22 cellular contexts compared by ENCODE assay signal in the genomic region with DNA sequence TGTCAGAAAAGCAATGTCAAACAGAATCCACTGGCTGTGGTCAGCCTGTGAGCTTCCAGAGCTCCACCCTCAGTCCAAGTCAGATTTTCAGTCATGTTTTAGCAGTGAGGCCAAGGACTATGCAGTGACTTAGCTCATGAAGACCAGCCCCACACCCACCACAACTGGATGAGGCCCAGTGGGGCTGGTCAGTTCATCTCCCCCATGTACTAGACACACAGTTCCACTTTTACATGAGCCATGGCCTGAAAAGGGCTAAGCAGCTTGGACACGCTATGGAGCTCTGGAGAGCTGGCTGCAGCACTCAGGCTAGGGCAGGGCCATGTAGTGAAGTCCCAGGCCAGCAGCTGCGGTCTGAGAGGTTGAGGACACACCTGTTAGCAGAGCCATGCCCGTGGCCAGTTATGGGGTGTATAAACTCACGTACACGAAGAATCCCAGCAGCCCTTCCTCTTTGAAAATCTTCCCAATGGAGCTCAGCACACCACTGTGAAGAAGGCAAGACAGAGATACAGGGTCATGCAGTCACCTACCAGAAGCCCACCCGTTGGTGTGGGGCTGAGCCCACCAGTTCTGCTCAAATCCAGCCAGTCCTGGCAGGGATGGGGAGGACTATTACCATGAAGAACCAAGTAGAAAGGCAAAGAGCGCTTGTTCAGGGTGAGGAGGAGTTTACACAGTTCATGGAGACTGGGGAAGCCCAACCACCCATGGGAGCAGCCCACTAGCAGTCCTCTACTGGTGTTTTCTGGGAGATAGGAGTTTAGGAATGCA. TPM values are rescaled to one million over a fixed set of nuclear protein-coding genes. Genes with fewer than 3 reads are reported as not detected.
DNase-seq lines count a peak whose midpoint lies in the region; ATAC-seq, FAIRE-seq and TF ChIP-seq lines count a peak whose summit lies in the region.
"Had no signal": no experiment of that assay in that cellular context is flagged by ENCODE, and none has a peak within 500 bp of the region (broad histone marks: within the 10 kb centered on the region; RNA-seq: fewer than 3 reads in every experiment).

No MANE protein-coding gene starts in this region.

- no peak for TF ChIP-seq EP300 in K562 (IDR thresholded peaks at IDR 0.05; ENCODE audit: low read length)

- BruUV-seq in K562 (replicated peaks; lab: Mats Ljungman, UMichigan), result no TSS peak

- H3K9me3 Mint-ChIP-seq in activated naive CD4-positive, alpha-beta T cell treated with anti-CD3 and anti-CD28 coated beads, Interleukin-2, amount 50 U/mL, for 72 hours, result no peaks in the 10 kb centered on the region
- H3K9me3 Mint-ChIP-seq: CD4-positive, alpha-beta memory T cell; GM23338 had no signal

- in situ Hi-C loops in K562 (cut with MboI), result no loop called here

- no peak for TF ChIP-seq RAD21 in K562 (CRISPR knock-in tag; conservative IDR thresholded peaks at IDR 0.05 in 1 of 2, IDR thresholded peaks at IDR 0.05 in 1 of 2)

- intact Hi-C loops in K562 (cut with micrococcal nuclease), result no loop called here

- 0 out of 2 replicates have a peak overlapping the region, but pooled peaks have one; percentile 31 for H3K9ac ChIP-seq in BLaER1
- peak overlapping the region in 1 of 2 experiments; percentile 5; a peak in 1 of 4 replicates for H3K9ac ChIP-seq in K562 (ENCODE audit: insufficient read depth in 1 of 2, low read depth in 2 of 2, low read length in 2 of 2)

- ATAC-seq in activated naive CD4-positive, alpha-beta T cell treated with anti-CD3 and anti-CD28 coated beads, Interleukin-2, amount 50 U/mL, for 72 hours, result no peak
- no peak for ATAC-seq in K562
- no peak for ATAC-seq in GM19035 (IDR thresholded peaks at IDR 0.05; ENCODE audit: unreplicated experiment)
- ATAC-seq: GM23338, HCT116 had no signal

- no peak for FAIRE-seq in K562 (lab: Jason Lieb, UNC)

- no peak for DNase-seq in activated naive CD4-positive, alpha-beta T cell treated with anti-CD3 and anti-CD28 coated beads, Interleukin-2, amount 50 U/mL, for 72 hours (ENCODE audit: low spot score in 2 of 2)
- no peak for DNase-seq in activated naive CD4-positive, alpha-beta T cell treated with Interleukin-2 at 50 U/mL for 16 hours
- DNase-seq in K562 (ENCODE audit: extremely low read depth in 1 of 4, low spot score in 3 of 4) (peak in 1 of 4 experiments; percentile 27), osteoblast (ENCODE audit: insufficient read length, low spot score, missing footprints) (peak; percentile 50), NCI-H526 treated with DMSO at 0.1 percent for 48 hours (lab: John Stamatoyannopoulos, UW) (no peak), H4 (ENCODE audit: low spot score) (no peak)
- DNase-seq: BE2C; CD4-positive, alpha-beta memory T cell; DMS153; GDM1; NCI-H1105; NCI-H2081; NCI-H446 treated with DMSO at 0.1 percent for 48 hours; NCI-H748 treated with DMSO at 0.1 percent for 48 hours; SJCRH30 had no signal

- H3K27me3 ChIP-seq in BLaER1 (no peaks in the 10 kb centered on the region), K562 (ENCODE audit: control insufficient read depth in 2 of 2, insufficient read depth in 2 of 2, low read length in 2 of 2) (no peaks in the 10 kb centered on the region), osteoblast (ENCODE audit: insufficient read depth, low read length) (no peaks in the 10 kb centered on the region)
- H3K27me3 ChIP-seq: BE2C, SJCRH30 had no signal

- H3K27ac ChIP-seq in BLaER1 (peak overlapping the region; percentile 12; the same call in 1 of the 2 replicates), K562 (ENCODE audit: extremely low read depth, low read depth, low read length) (no peak overlapping the region), osteoblast (ENCODE audit: low read depth, low read length) (no peak overlapping the region)
- H3K27ac ChIP-seq: SJCRH30 had no signal

- H3K9me3 ChIP-seq in BLaER1 (no peaks in the 10 kb centered on the region), K562 (replicated peaks; ENCODE audit: control insufficient read depth, insufficient read depth, low read depth, low read length) (no peaks in the 10 kb centered on the region), osteoblast (ENCODE audit: low read depth, low read length) (no peaks in the 10 kb centered on the region)
- H3K9me3 ChIP-seq: BE2C, SJCRH30 had no signal

- H4K20me1 ChIP-seq in BLaER1 (peaks cover 99% of the 10 kb centered on the region), K562 (replicated peaks; ENCODE audit: control insufficient read depth, insufficient read depth, low read length) (peaks cover 23% of the 10 kb centered on the region), osteoblast (ENCODE audit: insufficient read depth, low read length) (peaks cover 41% of the 10 kb centered on the region)

- no peak overlapping the region for H2AFZ ChIP-seq in K562 (ENCODE audit: low read depth, low read length)
- H2AFZ ChIP-seq in osteoblast (ENCODE audit: low read length), result no peak overlapping the region
- H2AFZ ChIP-seq: GM23338 had no signal

- H3K4me1 ChIP-seq in BLaER1 (peaks cover 77% of the 10 kb centered on the region), K562 (replicated peaks in 1 of 2; ENCODE audit: control insufficient read depth in 2 of 2, insufficient read depth in 2 of 2, low read length in 2 of 2) (peaks cover 2 to 4% of the 10 kb centered on the region in 2 experiments; a peak in 4 of 5 replicates), osteoblast (ENCODE audit: insufficient read depth, low read length) (no peaks in the 10 kb centered on the region)
- H3K4me1 ChIP-seq: BE2C had no signal

- CTCF ChIA-PET in K562 (lab: Yijun Ruan, JAX; ENCODE audit: low intra/inter-chr PET ratio), result interaction anchor here (0.6 kb wide), 1 partner anchor 42 kb away, joined by 3 read pairs; no protein-coding TSS in a partner anchor

- H3K79me2 ChIP-seq in K562 (ENCODE audit: control insufficient read depth, insufficient read depth, low read length) (peaks cover 15% of the 10 kb centered on the region), osteoblast (ENCODE audit: insufficient read depth, low read length) (peaks cover 50% of the 10 kb centered on the region)

- WGBS in K562 (ENCODE audit: insufficient coverage, low coverage, missing lambda C conversion rate), result 91% methylated on average over 7 of the region's 7 CpGs

- H3K4me2 ChIP-seq in BLaER1 (peak overlapping the region; percentile 35; the same call in 1 of the 2 replicates), K562 (ENCODE audit: insufficient read depth, low read length) (no peak overlapping the region; the same call in 1 of the 2 replicates), osteoblast (ENCODE audit: insufficient read depth, low read length) (no peak overlapping the region)
- H3K4me2 ChIP-seq: GM23338 had no signal

- no peak for TF ChIP-seq POLR2A in K562 (conservative IDR thresholded peaks at IDR 0.05)

- peak overlapping the region; percentile 66 to 76 for H3K27ac Mint-ChIP-seq in activated naive CD4-positive, alpha-beta T cell treated with anti-CD3 and anti-CD28 coated beads, Interleukin-2, amount 50 U/mL, for 72 hours
- H3K27ac Mint-ChIP-seq: GM23338 had no signal

- H3K36me3 ChIP-seq in BLaER1 (peaks cover 94% of the 10 kb centered on the region), K562 (ENCODE audit: control insufficient read depth, insufficient read depth, low read length) (peaks cover 100% of the 10 kb centered on the region), osteoblast (ENCODE audit: insufficient read depth, low read length) (peaks cover 82% of the 10 kb centered on the region)

- peaks cover 4% of the 10 kb centered on the region for H3K9me1 ChIP-seq in K562 (ENCODE audit: control insufficient read depth, insufficient read depth, low read length)

- H3K4me3 ChIP-seq in BLaER1, result no peak overlapping the region
- H3K4me3 ChIP-seq in K562, result no peak overlapping the region
- H3K4me3 ChIP-seq in osteoblast (ENCODE audit: insufficient read depth, low read length), result no peak overlapping the region
- H3K4me3 ChIP-seq: GM23338, SJCRH30 had no signal

- POLR2A ChIA-PET in K562 (lab: Yijun Ruan, JAX), result interaction anchor here (0.6 to 1.2 kb wide), 7 partner anchors 9 to 545 kb away, joined by 3 to 6 read pairs (median 3); a partner anchor contains a TSS

- TF ChIP-seq CTCF in K562 (IDR thresholded peaks at IDR 0.05 in 2 of 3, conservative IDR thresholded peaks at IDR 0.05 in 1 of 3; ENCODE audit: insufficient read depth in 2 of 3, low read depth in 1 of 3, low read length in 3 of 3) (no peak), osteoblast (IDR thresholded peaks at IDR 0.05; ENCODE audit: extremely low read depth, low read depth, low read length) (no peak)

- peaks cover 4 to 30% of the 10 kb centered on the region in 2 donors for H3K36me3 Mint-ChIP-seq in activated naive CD4-positive, alpha-beta T cell treated with anti-CD3 and anti-CD28 coated beads, Interleukin-2, amount 50 U/mL, for 72 hours

RNA-seq across cellular contexts. Expression of a gene that starts 10.6 kb away (rescaled TPM):
- total RNA-seq in activated naive CD4-positive, alpha-beta T cell treated with anti-CD3 and anti-CD28 coated beads, Interleukin-2, amount 50 U/mL, for 72 hours, result 100 to 1,000 TPM; 129 to 139 TPM
- total RNA-seq in K562 (2011; cell fraction: chromatin; rRNA removed; ENCODE audit: low replicate concordance), result 102 and 218 TPM in 2 replicates
- 162 and 195 TPM in 2 replicates for total RNA-seq in K562 (2011; cell fraction: nucleolus; rRNA removed)
- 126 and 134 TPM in 2 replicates for total RNA-seq in K562 (2011; cell fraction: nucleoplasm; rRNA removed)
- 118 and 148 TPM in 2 replicates for total RNA-seq in K562 (2014; rRNA removed)
- 98.3 and 112 TPM in 2 replicates for total RNA-seq in K562 (2014; rRNA removed; fragmentation: Illumina TruSeq; extraction: Trizol)
- total RNA-seq in K562 (2015; rRNA removed; fragmentation: Illumina TruSeq; extraction: Trizol), result 114 and 122 TPM in 2 replicates
- total RNA-seq in K562 (2021), result 153 and 161 TPM in 2 replicates
- polyA plus RNA-seq in K562 (2011; rRNA removed), result 135 and 137 TPM in 2 replicates
- 156 and 157 TPM in 2 replicates for polyA plus RNA-seq in K562 (2011; cell fraction: cytosol; rRNA removed)
- 338 and 345 TPM in 2 replicates for polyA plus RNA-seq in K562 (2011; cell fraction: nucleus; rRNA removed)
- 148 and 189 TPM in 2 replicates for polyA plus RNA-seq in K562 (2012)
- 125 and 128 TPM in 2 replicates for polyA plus RNA-seq in K562 (2014; fragmentation: Illumina TruSeq; extraction: Trizol)
- 10 to 100 TPM in 1 of 2 experiments, 1 to 10 TPM in 1; 7.9 to 14.1 TPM for polyA plus RNA-seq in K562 (2014; fragmentation: Nextera tagmentation; extraction: Ambion mirVana)
- 102 and 116 TPM in 2 replicates for polyA plus RNA-seq in K562 (2014; rRNA removed)
- polyA minus RNA-seq in K562 (2011; rRNA and poly(A)+ RNA removed), result 101 and 125 TPM in 2 replicates
- 65.4 and 66.7 TPM in 2 replicates for polyA minus RNA-seq in K562 (2011; cell fraction: cytosol; rRNA and poly(A)+ RNA removed)
- polyA minus RNA-seq in K562 (2011; cell fraction: nucleus; rRNA and poly(A)+ RNA removed), result 139 and 166 TPM in 2 replicates
- 183 and 185 TPM in 2 replicates for total RNA-seq in osteoblast
- 165 and 174 TPM in 2 replicates for total RNA-seq in H4 (2014; rRNA removed; shearing (Covaris generic))

RNA-seq across cellular contexts. Expression of a gene that starts 20.9 kb away (rescaled TPM):
- total RNA-seq in activated naive CD4-positive, alpha-beta T cell treated with anti-CD3 and anti-CD28 coated beads, Interleukin-2, amount 50 U/mL, for 72 hours, result 1 to 10 TPM in 1 of 2 donors, under 1 TPM in 1; 0.30 to 1.7 TPM
- total RNA-seq in K562 (2011; cell fraction: chromatin; rRNA removed; ENCODE audit: low replicate concordance), result 0.42 TPM in 1 of 2 replicates, not detected in the other
- total RNA-seq in K562 (2011; cell fraction: nucleolus; rRNA removed), result 0.33 TPM in 1 of 2 replicates, not detected in the other
- 0.15 and 0.84 TPM in 2 replicates for total RNA-seq in K562 (2011; cell fraction: nucleoplasm; rRNA removed)
- total RNA-seq in K562 (2014; rRNA removed) (0.12 and 0.18 TPM in 2 replicates), K562 (2014; rRNA removed; fragmentation: Illumina TruSeq; extraction: Trizol) (not detected in 2 replicates), K562 (2015; rRNA removed; fragmentation: Illumina TruSeq; extraction: Trizol) (not detected in 2 replicates), K562 (2021) (0.18 TPM in 1 of 2 replicates, not detected in the other), osteoblast (1.8 TPM in 2 replicates)
- polyA plus RNA-seq in K562 (2011; rRNA removed) (0.06 TPM in 1 of 2 replicates, not detected in the other), K562 (2014; fragmentation: Illumina TruSeq; extraction: Trizol) (0.08 TPM in 1 of 2 replicates, not detected in the other), K562 (2014; fragmentation: Nextera tagmentation; extraction: Ambion mirVana) (not detected), K562 (2014; rRNA removed) (0.54 TPM in 1 of 2 replicates, not detected in the other)
- not detected in 2 replicates for polyA plus RNA-seq in K562 (2011; cell fraction: cytosol; rRNA removed)
- 0.06 and 0.13 TPM in 2 replicates for polyA plus RNA-seq in K562 (2011; cell fraction: nucleus; rRNA removed)
- polyA plus RNA-seq in K562 (2012), result 0.10 and 0.64 TPM in 2 replicates
- polyA minus RNA-seq in K562 (2011; rRNA and poly(A)+ RNA removed), result not detected in 2 replicates
- not detected in 2 replicates for polyA minus RNA-seq in K562 (2011; cell fraction: cytosol; rRNA and poly(A)+ RNA removed)
- polyA minus RNA-seq in K562 (2011; cell fraction: nucleus; rRNA and poly(A)+ RNA removed), result 0.33 TPM in 1 of 2 replicates, not detected in the other
- not detected in 2 replicates for total RNA-seq in H4 (2014; rRNA removed; shearing (Covaris generic))
- total RNA-seq: GM23338, RPMI7951, SJCRH30 had no signal

RNA-seq across cellular contexts. Expression of a gene that starts 30.0 kb away (rescaled TPM):
- 1 to 10 TPM; 1.3 to 2.4 TPM for total RNA-seq in activated naive CD4-positive, alpha-beta T cell treated with anti-CD3 and anti-CD28 coated beads, Interleukin-2, amount 50 U/mL, for 72 hours
- 0.30 and 0.49 TPM in 2 replicates for total RNA-seq in K562 (2011; cell fraction: chromatin; rRNA removed; ENCODE audit: low replicate concordance)
- 0.13 TPM in 1 of 2 replicates, not detected in the other for total RNA-seq in K562 (2011; cell fraction: nucleolus; rRNA removed)
- total RNA-seq in K562 (2011; cell fraction: nucleoplasm; rRNA removed), result 0.37 TPM in 1 of 2 replicates, not detected in the other
- total RNA-seq in K562 (2014; rRNA removed) (0.04 TPM in 1 of 2 replicates, not detected in the other), K562 (2014; rRNA removed; fragmentation: Illumina TruSeq; extraction: Trizol) (not detected in 2 replicates), K562 (2015; rRNA removed; fragmentation: Illumina TruSeq; extraction: Trizol) (0.15 TPM in 1 of 2 replicates, not detected in the other), K562 (2021) (0.13 TPM in 1 of 2 replicates, not detected in the other), osteoblast (under 0.01 TPM in 2 replicates)
- polyA plus RNA-seq in K562 (2011; rRNA removed) (0.04 TPM in 1 of 2 replicates, not detected in the other), K562 (2014; fragmentation: Illumina TruSeq; extraction: Trizol) (not detected in 2 replicates), K562 (2014; fragmentation: Nextera tagmentation; extraction: Ambion mirVana) (not detected), K562 (2014; rRNA removed) (0.09 TPM in 1 of 2 replicates, not detected in the other)
- polyA plus RNA-seq in K562 (2011; cell fraction: cytosol; rRNA removed), result 0.04 and 0.06 TPM in 2 replicates
- 0.15 and 0.44 TPM in 2 replicates for polyA plus RNA-seq in K562 (2011; cell fraction: nucleus; rRNA removed)
- polyA plus RNA-seq in K562 (2012), result 0.17 and 0.42 TPM in 2 replicates
- 0.03 TPM in 1 of 2 replicates, not detected in the other for polyA minus RNA-seq in K562 (2011; rRNA and poly(A)+ RNA removed)
- not detected in 2 replicates for polyA minus RNA-seq in K562 (2011; cell fraction: cytosol; rRNA and poly(A)+ RNA removed)
- 0.33 TPM in 1 of 2 replicates, not detected in the other for polyA minus RNA-seq in K562 (2011; cell fraction: nucleus; rRNA and poly(A)+ RNA removed)
- total RNA-seq in H4 (2014; rRNA removed; shearing (Covaris generic)), result not detected in 2 replicates
- total RNA-seq: A172, Daoy, RPMI7951, SJCRH30 had no signal
